In genomic region chr22:22817468-22818201, GRCh38 we compare ENCODE assay signal across 13 cellular contexts.
DNase-seq lines count a peak whose midpoint lies in the region; ATAC-seq and TF ChIP-seq lines count a peak whose summit lies in the region.
"Had no signal": no experiment of that assay in that cellular context is flagged by ENCODE, and none has a peak within 500 bp of the region (broad histone marks: within the 10 kb centered on the region; RNA-seq: fewer than 3 reads in every experiment).

No MANE protein-coding gene starts in this region.

- H3K36me3 Mint-ChIP-seq in Caco-2 (ENCODE audit: insufficient read depth, unreplicated experiment): no peaks in the 10 kb centered on the region

- H3K27ac Mint-ChIP-seq in Caco-2 (ENCODE audit: unreplicated experiment): no peak overlapping the region
- H3K27ac Mint-ChIP-seq: HFFc6 had no signal

- H3K27me3 ChIP-seq in BLaER1 treated with 17β-estradiol and CSF1 and Interleukin-3, amounts not matched to agents 10 nM and 100 nM: no peaks in the 10 kb centered on the region
- H3K27me3 ChIP-seq in Caco-2 (replicated peaks; ENCODE audit: control insufficient read depth, insufficient read depth, low read length) (no peaks in the 10 kb centered on the region), kidney epithelial cell (ENCODE audit: control insufficient read depth, insufficient read depth, low read length) (peaks cover 4% of the 10 kb centered on the region)
- H3K27me3 ChIP-seq: heart left ventricle had no signal

- no peak overlapping the region for H3K4me3 ChIP-seq in BLaER1 treated with 17β-estradiol and CSF1 and Interleukin-3, amounts not matched to agents 10 nM and 100 nM
- H3K4me3 ChIP-seq in Caco-2 (ENCODE audit: low read depth, low read length): no peak overlapping the region
- H3K4me3 ChIP-seq in kidney epithelial cell (ENCODE audit: low read depth, low read length): no peak overlapping the region
- H3K4me3 ChIP-seq: heart left ventricle had no signal

- no peaks in the 10 kb centered on the region for H3K27me3 Mint-ChIP-seq in Caco-2 (ENCODE audit: insufficient read depth, unreplicated experiment)

- POLR2A ChIA-PET in Caco-2 (lab: Charles Lee): no interaction called here

- no peak overlapping the region for H3K4me3 Mint-ChIP-seq in Caco-2 (ENCODE audit: unreplicated experiment)
- H3K4me3 Mint-ChIP-seq: HFFc6 had no signal

- intact Hi-C loops in Caco-2 (cut with micrococcal nuclease; ENCODE audit: unreplicated experiment): no loop called here

- H3K9me3 ChIP-seq in BLaER1 treated with 17β-estradiol and CSF1 and Interleukin-3, amounts not matched to agents 10 nM and 100 nM (replicated peaks in 1 of 11): no peaks in the 10 kb centered on the region
- H3K9me3 ChIP-seq in Caco-2: no peaks in the 10 kb centered on the region
- H3K9me3 ChIP-seq: heart left ventricle had no signal

- no TSS peak for BruUV-seq in Caco-2 (replicated peaks; lab: Mats Ljungman, UMichigan)

- no peaks in the 10 kb centered on the region for H4K20me1 ChIP-seq in BLaER1 treated with 17β-estradiol and CSF1 and Interleukin-3, amounts not matched to agents 10 nM and 100 nM

- CTCF ChIA-PET in Caco-2 (lab: Charles Lee): no interaction called here

- H3K9me3 Mint-ChIP-seq in Caco-2 (ENCODE audit: unreplicated experiment): no peaks in the 10 kb centered on the region
- H3K9me3 Mint-ChIP-seq: HFFc6 had no signal

- no peaks in the 10 kb centered on the region for H3K4me1 Mint-ChIP-seq in Caco-2 (ENCODE audit: low read depth, unreplicated experiment)

- DNase-seq in Caco-2 (no peak), NCI-H524 treated with DMSO at 0.1 percent for 48 hours (lab: John Stamatoyannopoulos, UW) (peak; percentile 7), kidney epithelial cell (ENCODE audit: low read depth) (no peak), retina (no peak), SHP77 (lab: John Stamatoyannopoulos, UW) (no peak), NCI-H2081 (lab: John Stamatoyannopoulos, UW) (no peak)
- DNase-seq: activated naive CD4-positive, alpha-beta T cell treated with anti-CD3 and anti-CD28 coated beads, Interleukin-2, amount 50 U/mL, for 16 hours; caudate nucleus; heart left ventricle; HFFc6; NCI-H226 had no signal

- H3K36me3 ChIP-seq in BLaER1 treated with 17β-estradiol and CSF1 and Interleukin-3, amounts not matched to agents 10 nM and 100 nM: no peaks in the 10 kb centered on the region
- H3K36me3 ChIP-seq in Caco-2 (ENCODE audit: control insufficient read depth, insufficient read depth, low read length): no peaks in the 10 kb centered on the region
- no peaks in the 10 kb centered on the region for H3K36me3 ChIP-seq in kidney epithelial cell (ENCODE audit: control insufficient read depth, insufficient read depth, low read length)
- H3K36me3 ChIP-seq: heart left ventricle had no signal

- peak overlapping the region in 10 of 11 experiments; percentile 71 to 95 (median 86); a peak in 20 of 22 replicates for H3K4me2 ChIP-seq in BLaER1 treated with 17β-estradiol and CSF1 and Interleukin-3, amounts not matched to agents 10 nM and 100 nM

- peak overlapping the region in 8 of 11 experiments; percentile 79 to 89 (median 84); a peak in 16 of 22 replicates for H3K27ac ChIP-seq in BLaER1 treated with 17β-estradiol and CSF1 and Interleukin-3, amounts not matched to agents 10 nM and 100 nM

- peaks cover 62 to 100% (median 93%) of the 10 kb centered on the region in 10 experiments for H3K4me1 ChIP-seq in BLaER1 treated with 17β-estradiol and CSF1 and Interleukin-3, amounts not matched to agents 10 nM and 100 nM
- no peaks in the 10 kb centered on the region for H3K4me1 ChIP-seq in Caco-2

- TF ChIP-seq CTCF in Caco-2 (IDR thresholded peaks at IDR 0.05; ENCODE audit: insufficient read depth in 1 of 2, low read depth in 1 of 2, low read length in 1 of 2, severe bottlenecking in 1 of 2, unreplicated experiment in 1 of 2) (peak; percentile 11 to 37), kidney epithelial cell (IDR thresholded peaks at IDR 0.05; ENCODE audit: insufficient read depth, low read length, poor library complexity, severe bottlenecking) (peak; percentile 9)

- peak overlapping the region in 2 of 11 experiments; percentile 20 to 44; a peak in 2 of 22 replicates for H3K9ac ChIP-seq in BLaER1 treated with 17β-estradiol and CSF1 and Interleukin-3, amounts not matched to agents 10 nM and 100 nM

- no peak for ATAC-seq in HG03097 (IDR thresholded peaks at IDR 0.05; ENCODE audit: low FRiP score, unreplicated experiment)
- ATAC-seq: heart left ventricle had no signal
